Comparison of ENCODE assay signal across 8 cellular contexts in the genomic region with DNA sequence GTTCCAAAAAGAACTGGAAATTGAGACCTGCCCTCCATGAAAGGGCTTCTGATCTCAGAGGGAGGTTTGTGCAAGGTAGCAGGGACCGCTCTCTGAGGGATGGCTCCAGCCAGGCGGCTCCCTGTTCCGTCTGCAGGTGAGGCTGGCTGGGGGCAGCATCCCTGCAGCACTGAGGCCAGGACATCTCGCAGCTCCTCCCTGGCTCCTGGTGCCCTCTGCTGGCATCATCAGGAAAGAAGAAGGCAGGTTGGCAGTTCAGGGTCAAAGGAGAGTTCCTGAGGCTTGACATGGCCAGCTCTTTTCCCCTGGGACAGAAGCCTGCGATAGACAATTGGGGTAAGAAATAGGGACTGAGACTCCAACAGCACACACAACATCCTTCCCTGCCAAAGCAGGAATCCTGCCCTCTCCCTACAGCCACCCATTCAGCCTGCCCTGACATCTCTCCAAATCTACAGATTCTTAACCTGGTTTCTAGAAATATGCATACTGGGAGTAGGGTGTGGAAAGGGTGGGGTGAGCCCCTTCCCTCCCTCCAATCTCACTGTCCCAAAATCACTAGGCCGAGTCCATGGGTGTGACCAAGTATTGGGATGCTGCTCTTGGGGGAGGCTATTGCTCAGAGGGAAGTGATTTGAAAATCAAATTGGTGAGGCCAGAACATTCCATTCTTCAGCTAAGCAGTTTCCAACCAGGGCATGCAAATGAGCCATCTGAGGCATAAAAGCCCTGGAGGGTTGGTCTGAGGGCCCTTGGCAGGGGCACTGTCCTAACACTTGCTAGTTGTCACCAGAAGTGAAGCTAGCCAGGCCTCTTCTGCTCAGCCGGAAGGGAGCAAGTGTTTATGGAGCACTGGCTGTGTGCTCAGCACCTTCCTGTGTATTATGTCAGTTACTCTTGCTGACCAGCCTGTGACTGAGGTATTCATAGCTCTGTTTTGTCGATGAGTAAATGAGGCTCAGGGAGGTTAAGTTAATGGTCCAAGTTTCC.
DNase-seq lines count a peak whose midpoint lies in the region; ATAC-seq and TF ChIP-seq lines count a peak whose summit lies in the region.

No MANE protein-coding gene starts in this region.

- ATAC-seq in DND-41 (ENCODE audit: insufficient read depth, low read depth) (0 out of 3 replicates have a peak, but pooled peaks have one; percentile 44), HG03342 (IDR thresholded peaks at IDR 0.05; ENCODE audit: unreplicated experiment) (no peak)
- ATAC-seq in stimulated activated naive B cell treated with anti-CD40 and anti-IgM and Interleukin-4, amounts not matched to agents 10 μg/mL and 1 μg/mL and 100 μg/mL, for 72 hours (replicated peaks) = no peak

- H3K9me3 ChIP-seq in DND-41 (ENCODE audit: insufficient read depth, low read length, severe bottlenecking) = no peaks in the 10 kb centered on the region
- no peaks in the 10 kb centered on the region for H3K9me3 ChIP-seq in ovary

- no peaks in the 10 kb centered on the region for H3K36me3 Mint-ChIP-seq in nephron (ENCODE audit: low read depth)
- H3K36me3 Mint-ChIP-seq in stimulated activated naive B cell treated with anti-CD40 and anti-IgM and Interleukin-4, amounts not matched to agents 10 μg/mL and 1 μg/mL and 100 μg/mL, for 72 hours = no peaks in the 10 kb centered on the region

- WGBS in ovary, 3 donors = 66 to 75% (median 69%) methylated on average over 8 of the region's 8 CpGs

- no peak overlapping the region for H3K4me3 Mint-ChIP-seq in nephron
- H3K4me3 Mint-ChIP-seq in stimulated activated naive B cell treated with anti-CD40 and anti-IgM and Interleukin-4, amounts not matched to agents 10 μg/mL and 1 μg/mL and 100 μg/mL, for 72 hours = no peak overlapping the region

- in situ Hi-C loops in GM13976 (cut with MboI; ENCODE audit: low sequenced_read_pairs, unreplicated experiment) = no loop called here

- no peaks in the 10 kb centered on the region for H3K9me3 Mint-ChIP-seq in nephron
- H3K9me3 Mint-ChIP-seq in stimulated activated naive B cell treated with anti-CD40 and anti-IgM and Interleukin-4, amounts not matched to agents 10 μg/mL and 1 μg/mL and 100 μg/mL, for 72 hours = no peaks in the 10 kb centered on the region

- no peak overlapping the region for H3K4me3 ChIP-seq in DND-41 (ENCODE audit: low read depth in 1 of 2, low read length in 2 of 2)
- no peak overlapping the region for H3K4me3 ChIP-seq in choroid plexus epithelial cell (ENCODE audit: low read depth, low read length)
- no peak overlapping the region for H3K4me3 ChIP-seq in ovary

- no peaks in the 10 kb centered on the region for H3K79me2 ChIP-seq in DND-41 (ENCODE audit: insufficient read depth, low read length)

- 0 out of 2 replicates have a peak, but pooled peaks cover 5% of the 10 kb centered on the region for H4K20me1 ChIP-seq in DND-41 (ENCODE audit: insufficient read depth, low read length)

- DNase-seq in DND-41 (no peak), LoVo (ENCODE audit: low spot score) (peak; percentile 24), choroid plexus epithelial cell (ENCODE audit: low read depth) (no peak), GM13976 (ENCODE audit: low spot score) (no peak), ovary (no peak)
- no peak for DNase-seq in stimulated activated naive B cell treated with anti-CD40 and anti-IgM and Interleukin-4, amounts not matched to agents 10 μg/mL and 1 μg/mL and 100 μg/mL, for 72 hours

- H3K36me3 ChIP-seq in DND-41 (ENCODE audit: insufficient read depth, low read length) (no peaks in the 10 kb centered on the region), ovary (no peaks in the 10 kb centered on the region)

- peaks cover 66% of the 10 kb centered on the region for H3K27me3 Mint-ChIP-seq in nephron (ENCODE audit: low read depth)
- H3K27me3 Mint-ChIP-seq in stimulated activated naive B cell treated with anti-CD40 and anti-IgM and Interleukin-4, amounts not matched to agents 10 μg/mL and 1 μg/mL and 100 μg/mL, for 72 hours = peaks cover 6% of the 10 kb centered on the region in 2 donors

- intact Hi-C loops in ovary (cut with DNase I) = no loop called here

- peaks cover 9% of the 10 kb centered on the region for H3K27me3 ChIP-seq in DND-41 (ENCODE audit: insufficient read depth, low read length, poor library complexity)
- H3K27me3 ChIP-seq in ovary = no peaks in the 10 kb centered on the region

- no peak overlapping the region for H3K9ac ChIP-seq in DND-41 (ENCODE audit: low read depth, low read length)

- H3K4me1 Mint-ChIP-seq in nephron = peaks cover 13% of the 10 kb centered on the region
- peaks cover 0 to 3% of the 10 kb centered on the region in 2 donors for H3K4me1 Mint-ChIP-seq in stimulated activated naive B cell treated with anti-CD40 and anti-IgM and Interleukin-4, amounts not matched to agents 10 μg/mL and 1 μg/mL and 100 μg/mL, for 72 hours

- peak overlapping the region in 1 of 3 experiments; percentile 90 for H3K27ac Mint-ChIP-seq in nephron
- no peak overlapping the region for H3K27ac Mint-ChIP-seq in stimulated activated naive B cell treated with anti-CD40 and anti-IgM and Interleukin-4, amounts not matched to agents 10 μg/mL and 1 μg/mL and 100 μg/mL, for 72 hours

- H3K4me1 ChIP-seq in DND-41 (ENCODE audit: insufficient read depth, low read length) = no peaks in the 10 kb centered on the region
- no peaks in the 10 kb centered on the region for H3K4me1 ChIP-seq in ovary (ENCODE audit: insufficient read depth)

- TF ChIP-seq POLR2A in ovary (IDR thresholded peaks at IDR 0.05) = no peak

- no peak overlapping the region for H3K27ac ChIP-seq in DND-41 (ENCODE audit: low read length)
- no peak overlapping the region for H3K27ac ChIP-seq in ovary

- TF ChIP-seq CTCF in DND-41 (IDR thresholded peaks at IDR 0.05; ENCODE audit: borderline replicate concordance, extremely low read depth, low read length, poor library complexity, severe bottlenecking) (peak; percentile 57), choroid plexus epithelial cell (conservative IDR thresholded peaks at IDR 0.05; ENCODE audit: low read depth, low read length) (peak; percentile 46), nephron (IDR thresholded peaks at IDR 0.05; ENCODE audit: unreplicated experiment in 3 of 3) (peak in 2 of 3 experiments; percentile 1 to 18), GM13976 (IDR thresholded peaks at IDR 0.05; ENCODE audit: borderline replicate concordance, control extremely low read depth, extremely low read depth, insufficient read depth, missing control alignments) (no peak), ovary (IDR thresholded peaks at IDR 0.05) (no peak)

- H2AFZ ChIP-seq in DND-41 (ENCODE audit: low read depth, low read length) = no peak overlapping the region

- H3K4me2 ChIP-seq in DND-41 (ENCODE audit: insufficient read depth, low read length) = no peak overlapping the region

- TF ChIP-seq EP300 in ovary (IDR thresholded peaks at IDR 0.05) = no peak

Comparison
In these comparisons a context has a peak if more than half of its experiments do, and no peak if none do; other contexts are left out.
1. CTCF ChIP-seq: peak in DND-41 (single experiment), choroid plexus epithelial cell (single experiment) and nephron (2 of 3); none in GM13976 (single experiment) and ovary (0 of 3).